12 cellular contexts compared by ENCODE assay signal in genomic region chr9:123867971-123868370, GRCh38.
DNase-seq lines count a peak whose midpoint lies in the region; ATAC-seq and TF ChIP-seq lines count a peak whose summit lies in the region.
"Had no signal": no experiment of that assay in that cellular context is flagged by ENCODE, and none has a peak within 500 bp of the region (broad histone marks: within the 10 kb centered on the region; RNA-seq: fewer than 3 reads in every experiment).

No MANE protein-coding gene starts in this region.

- no peak for TF ChIP-seq POLR2A in NB4 (IDR thresholded peaks at IDR 0.05; ENCODE audit: extremely low read depth, insufficient read length)

- H3K9me3 Mint-ChIP-seq in CD14-positive monocyte: peaks cover 0 to 8% (median 0%) of the 10 kb centered on the region in 7 donors
- peaks cover 0 to 3% (median 0%) of the 10 kb centered on the region in 11 donors for H3K9me3 Mint-ChIP-seq in naive thymus-derived CD4-positive, alpha-beta T cell
- H3K9me3 Mint-ChIP-seq: stimulated activated memory B cell treated with anti-CD40 and anti-IgM and Interleukin-4, amounts not matched to agents 10 μg/mL and 1 μg/mL and 100 μg/mL, for 72 hours had no signal

- peak overlapping the region; percentile 88 to 97 (median 92) for H3K27ac Mint-ChIP-seq in CD14-positive monocyte
- peak overlapping the region in 8 of 9 donors; percentile 55 to 93 (median 70) for H3K27ac Mint-ChIP-seq in naive thymus-derived CD4-positive, alpha-beta T cell
- H3K27ac Mint-ChIP-seq: stimulated activated memory B cell treated with anti-CD40 and anti-IgM and Interleukin-4, amounts not matched to agents 10 μg/mL and 1 μg/mL and 100 μg/mL, for 72 hours had no signal

- H3K36me3 Mint-ChIP-seq in CD14-positive monocyte: peaks cover 12 to 17% of the 10 kb centered on the region in 2 donors
- peaks cover 4 to 12% (median 8%) of the 10 kb centered on the region in 5 donors for H3K36me3 Mint-ChIP-seq in naive thymus-derived CD4-positive, alpha-beta T cell

- H3K4me1 ChIP-seq in naive thymus-derived CD4-positive, alpha-beta T cell (ENCODE audit: control insufficient read depth in 2 of 2, insufficient read depth in 2 of 2, low read length in 2 of 2): peaks cover 0 to 16% of the 10 kb centered on the region in 2 donors
- H3K4me1 ChIP-seq: breast epithelium had no signal

- H3K27me3 ChIP-seq in dorsolateral prefrontal cortex: no peaks in the 10 kb centered on the region
- no peaks in the 10 kb centered on the region for H3K27me3 ChIP-seq in naive thymus-derived CD4-positive, alpha-beta T cell (ENCODE audit: control insufficient read depth in 2 of 2, insufficient read depth in 2 of 2, low read length in 2 of 2)
- H3K27me3 ChIP-seq: breast epithelium had no signal

- DNase-seq in CD14-positive monocyte (ENCODE audit: low spot score) (no peak), NB4 (ENCODE audit: low read depth) (peak; percentile 20), dorsolateral prefrontal cortex (no peak), SW 1271 (lab: John Stamatoyannopoulos, UW) (no peak), HEK293T (ENCODE audit: extremely low spot score) (no peak), HK-2 (ENCODE audit: unreplicated experiment) (no peak)
- no peak for DNase-seq in naive thymus-derived CD4-positive, alpha-beta T cell
- DNase-seq: activated CD8-positive, alpha-beta memory T cell treated with anti-CD3 and anti-CD28 coated beads, Interleukin-2, amount 50 U/mL, for 48 hours; islet precursor cell had no signal

- CTCF ChIA-PET in naive thymus-derived CD4-positive, alpha-beta T cell (lab: Charles Lee): no interaction called here
- CTCF ChIA-PET in HEK293T (lab: Yijun Ruan, JAX): no interaction called here

- no peak overlapping the region for H3K4me3 ChIP-seq in NB4 (ENCODE audit: low read depth, low read length)
- H3K4me3 ChIP-seq in dorsolateral prefrontal cortex: peak overlapping the region in 5 of 59 donors; percentile 0 to 19 (median 14)
- peak overlapping the region; percentile 17 for H3K4me3 ChIP-seq in naive thymus-derived CD4-positive, alpha-beta T cell (ENCODE audit: low read length)
- H3K4me3 ChIP-seq: breast epithelium had no signal

- H3K4me1 Mint-ChIP-seq in CD14-positive monocyte: peaks cover 80% of the 10 kb centered on the region
- H3K4me1 Mint-ChIP-seq in naive thymus-derived CD4-positive, alpha-beta T cell: peaks cover 14 to 46% (median 35%) of the 10 kb centered on the region in 7 donors

- no peak for TF ChIP-seq CTCF in CD14-positive monocyte (IDR thresholded peaks at IDR 0.05)
- TF ChIP-seq CTCF in NB4 (IDR thresholded peaks at IDR 0.05; ENCODE audit: low read depth, low read length): no peak
- TF ChIP-seq CTCF in dorsolateral prefrontal cortex (IDR thresholded peaks at IDR 0.05 in 54 of 56, conservative IDR thresholded peaks at IDR 0.05 in 2 of 56; ENCODE audit: low read depth in 1 of 56, partially characterized antibody in 56 of 56): no peak

- peak overlapping the region; percentile 47 to 73 for H3K4me3 Mint-ChIP-seq in CD14-positive monocyte
- peak overlapping the region in 8 of 10 donors; percentile 43 to 78 (median 62) for H3K4me3 Mint-ChIP-seq in naive thymus-derived CD4-positive, alpha-beta T cell
- H3K4me3 Mint-ChIP-seq: stimulated activated memory B cell treated with anti-CD40 and anti-IgM and Interleukin-4, amounts not matched to agents 10 μg/mL and 1 μg/mL and 100 μg/mL, for 72 hours had no signal

- H3K27ac ChIP-seq in dorsolateral prefrontal cortex: peak overlapping the region in 38 of 59 donors; percentile 1 to 78 (median 44)
- no peak overlapping the region for H3K27ac ChIP-seq in naive thymus-derived CD4-positive, alpha-beta T cell (ENCODE audit: low read depth, low read length)
- H3K27ac ChIP-seq: breast epithelium had no signal

- no peaks in the 10 kb centered on the region for H3K9me3 ChIP-seq in naive thymus-derived CD4-positive, alpha-beta T cell (ENCODE audit: control insufficient read depth in 2 of 3, low read length in 3 of 3)
- H3K9me3 ChIP-seq: breast epithelium had no signal

- intact Hi-C loops in CD14-positive monocyte (cut with micrococcal nuclease): loop anchor here (5.0 kb wide), 2 partner anchors 59 to 64 kb away; partner anchors contain the start of gene DENND1A (in 1 of the 2)
- intact Hi-C loops in dorsolateral prefrontal cortex (cut with DNase I): loop anchor here in 1 of 2 donors (10.0 kb wide), 1 partner anchor 123 kb away; no protein-coding TSS in a partner anchor
- intact Hi-C loops in naive thymus-derived CD4-positive, alpha-beta T cell (cut with micrococcal nuclease): loop anchor here in 1 of 2 donors (5.0 kb wide), 1 partner anchor 59 kb away; no protein-coding TSS in a partner anchor

- ATAC-seq in naive thymus-derived CD4-positive, alpha-beta T cell: no peak
- no peak for ATAC-seq in esophagus mucosa
- ATAC-seq: stimulated activated memory B cell treated with anti-CD40 and anti-IgM and Interleukin-4, amounts not matched to agents 10 μg/mL and 1 μg/mL and 100 μg/mL, for 72 hours had no signal

- POLR2A ChIA-PET in naive thymus-derived CD4-positive, alpha-beta T cell (lab: Charles Lee): no interaction called here
- POLR2A ChIA-PET in HEK293T (lab: Yijun Ruan, JAX): no interaction called here

- H3K27me3 Mint-ChIP-seq in CD14-positive monocyte (ENCODE audit: low read depth in 3 of 3): peaks cover 0 to 2% (median 0%) of the 10 kb centered on the region in 3 donors
- H3K27me3 Mint-ChIP-seq in naive thymus-derived CD4-positive, alpha-beta T cell: no peaks in the 10 kb centered on the region
- H3K27me3 Mint-ChIP-seq: stimulated activated memory B cell treated with anti-CD40 and anti-IgM and Interleukin-4, amounts not matched to agents 10 μg/mL and 1 μg/mL and 100 μg/mL, for 72 hours had no signal

- no peaks in the 10 kb centered on the region for H3K36me3 ChIP-seq in naive thymus-derived CD4-positive, alpha-beta T cell (ENCODE audit: control insufficient read depth in 2 of 3, insufficient read depth in 3 of 3, low read length in 3 of 3)
- H3K36me3 ChIP-seq: breast epithelium had no signal

TF ChIP-seq in HEK293T, 16 proteins besides CTCF, POLR2A, EP300 and RAD21:
- TF ChIP-seq L3MBTL2 (conservative IDR thresholded peaks at IDR 0.05): no peak
- TF ChIP-seq, protein P1, sequence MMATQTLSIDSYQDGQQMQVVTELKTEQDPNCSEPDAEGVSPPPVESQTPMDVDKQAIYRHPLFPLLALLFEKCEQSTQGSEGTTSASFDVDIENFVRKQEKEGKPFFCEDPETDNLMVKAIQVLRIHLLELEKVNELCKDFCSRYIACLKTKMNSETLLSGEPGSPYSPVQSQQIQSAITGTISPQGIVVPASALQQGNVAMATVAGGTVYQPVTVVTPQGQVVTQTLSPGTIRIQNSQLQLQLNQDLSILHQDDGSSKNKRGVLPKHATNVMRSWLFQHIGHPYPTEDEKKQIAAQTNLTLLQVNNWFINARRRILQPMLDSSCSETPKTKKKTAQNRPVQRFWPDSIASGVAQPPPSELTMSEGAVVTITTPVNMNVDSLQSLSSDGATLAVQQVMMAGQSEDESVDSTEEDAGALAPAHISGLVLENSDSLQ (IDR thresholded peaks at IDR 0.05): no peak
- TF ChIP-seq TARDBP (IDR thresholded peaks at IDR 0.05): no peak
- no peak for TF ChIP-seq LEF1 (IDR thresholded peaks at IDR 0.05; ENCODE audit: borderline replicate concordance)
- TF ChIP-seq CTBP1 (IDR thresholded peaks at IDR 0.05; ENCODE audit: borderline replicate concordance): no peak
- TF ChIP-seq FOXK2 (IDR thresholded peaks at IDR 0.05): no peak
- TF ChIP-seq SUZ12 (IDR thresholded peaks at IDR 0.05): no peak
- no peak for TF ChIP-seq SP1 (IDR thresholded peaks at IDR 0.05)
- TF ChIP-seq ELF4 (IDR thresholded peaks at IDR 0.05): no peak
- TF ChIP-seq ARNT (IDR thresholded peaks at IDR 0.05): no peak
- no peak for TF ChIP-seq FOXA1 (IDR thresholded peaks at IDR 0.05)
- TF ChIP-seq ZNF384 (IDR thresholded peaks at IDR 0.05): no peak
- no peak for TF ChIP-seq HDGF (IDR thresholded peaks at IDR 0.05; ENCODE audit: borderline replicate concordance)
- TF ChIP-seq BHLHE40 (IDR thresholded peaks at IDR 0.05; ENCODE audit: borderline replicate concordance): no peak
- TF ChIP-seq NFRKB (IDR thresholded peaks at IDR 0.05): no peak
- TF ChIP-seq FOXM1 (IDR thresholded peaks at IDR 0.05; ENCODE audit: borderline replicate concordance): no peak
